25 cellular contexts compared by ENCODE assay signal in genomic region chr3:10946526-10946925, GRCh38. TPM values are rescaled to one million over a fixed set of nuclear protein-coding genes. Genes with fewer than 3 reads are reported as not detected.
DNase-seq lines count a peak whose midpoint lies in the region; FAIRE-seq and TF ChIP-seq lines count a peak whose summit lies in the region.
"Had no signal": no experiment of that assay in that cellular context is flagged by ENCODE, and none has a peak within 500 bp of the region (broad histone marks: within the 10 kb centered on the region; RNA-seq: fewer than 3 reads in every experiment).

No MANE protein-coding gene starts in this region.

- H3K27ac ChIP-seq in RWPE1: peak overlapping the region; percentile 52
- no peak overlapping the region for H3K27ac ChIP-seq in spleen
- H3K27ac ChIP-seq in sigmoid colon: no peak overlapping the region
- H3K27ac ChIP-seq: A549; BLaER1 treated with 17β-estradiol and CSF1 and Interleukin-3, amounts not matched to agents 10 nM and 100 nM; HL-60; SK-N-MC had no signal

- no peaks in the 10 kb centered on the region for H3K27me3 ChIP-seq in bronchial epithelial cell (ENCODE audit: control insufficient read depth, insufficient read depth, low read length)
- H3K27me3 ChIP-seq in spleen (replicated peaks in 1 of 7): peaks cover 0 to 55% (median 0%) of the 10 kb centered on the region in 7 donors
- no peaks in the 10 kb centered on the region for H3K27me3 ChIP-seq in sigmoid colon
- H3K27me3 ChIP-seq: BLaER1 treated with 17β-estradiol and CSF1 and Interleukin-3, amounts not matched to agents 10 nM and 100 nM had no signal

- H3K4me1 Mint-ChIP-seq in glutamatergic neuron (ENCODE audit: low read depth, unreplicated experiment): no peaks in the 10 kb centered on the region

- intact Hi-C loops in spleen (cut with DNase I; ENCODE audit: low total_unique reads): loop anchor here (5.0 to 10.0 kb wide), 2 partner anchors 111 to 192 kb away; no protein-coding TSS in a partner anchor
- intact Hi-C loops in sigmoid colon (cut with DNase I): loop anchor here (10.0 kb wide), 1 partner anchor 388 kb away; no protein-coding TSS in a partner anchor

- H3K36me3 ChIP-seq in bronchial epithelial cell (ENCODE audit: control insufficient read depth, insufficient read depth, low read length) (no peaks in the 10 kb centered on the region), spleen (no peaks in the 10 kb centered on the region), sigmoid colon (no peaks in the 10 kb centered on the region)
- H3K36me3 ChIP-seq: BLaER1 treated with 17β-estradiol and CSF1 and Interleukin-3, amounts not matched to agents 10 nM and 100 nM; HAP-1 had no signal

- H3K4me1 ChIP-seq in spleen (no peaks in the 10 kb centered on the region), sigmoid colon (no peaks in the 10 kb centered on the region)
- H3K4me1 ChIP-seq: A549, HAP-1 had no signal

- TF ChIP-seq POLR2A in spleen (IDR thresholded peaks at IDR 0.05) (no peak), sigmoid colon (IDR thresholded peaks at IDR 0.05) (no peak)

- TF ChIP-seq CTCF in RWPE1 (conservative IDR thresholded peaks at IDR 0.05; ENCODE audit: low read depth) (no peak), bronchial epithelial cell (IDR thresholded peaks at IDR 0.05; ENCODE audit: insufficient read depth, low read length, severe bottlenecking) (no peak), glutamatergic neuron (IDR thresholded peaks at IDR 0.05; ENCODE audit: partially characterized antibody, unreplicated experiment) (no peak), spleen (IDR thresholded peaks at IDR 0.05 in 8 of 11, conservative IDR thresholded peaks at IDR 0.05 in 3 of 11) (no peak), sigmoid colon (IDR thresholded peaks at IDR 0.05) (no peak), D721Med (IDR thresholded peaks at IDR 0.05; ENCODE audit: insufficient read depth, missing control alignments) (no peak), GM10248 (IDR thresholded peaks at IDR 0.05; ENCODE audit: control extremely low read depth, extremely low read depth, low read depth, missing control alignments) (no peak)

- no peak for TF ChIP-seq EP300 in sigmoid colon (IDR thresholded peaks at IDR 0.05)

- 74 to 84% (median 75%) methylated on average over 8 of the region's 8 CpGs for WGBS in spleen, 5 donors
- 40 to 75% methylated on average over 8 of the region's 8 CpGs for WGBS in sigmoid colon, 2 donors

- no peaks in the 10 kb centered on the region for H3K9me3 Mint-ChIP-seq in glutamatergic neuron (ENCODE audit: unreplicated experiment)
- H3K9me3 Mint-ChIP-seq: HFFc6 had no signal

- H3K27ac Mint-ChIP-seq in glutamatergic neuron (ENCODE audit: unreplicated experiment): no peak overlapping the region
- H3K27ac Mint-ChIP-seq: CD4-positive, alpha-beta T cell; HFFc6 had no signal

- H3K27me3 Mint-ChIP-seq in glutamatergic neuron (ENCODE audit: unreplicated experiment): peaks cover 2% of the 10 kb centered on the region

- peaks cover 0 to 8% (median 5%) of the 10 kb centered on the region in 8 donors for H3K9me3 ChIP-seq in spleen
- H3K9me3 ChIP-seq in sigmoid colon: no peaks in the 10 kb centered on the region

- DNase-seq in RWPE1 (ENCODE audit: low spot score): no peak
- DNase-seq in bronchial epithelial cell (ENCODE audit: low read depth): peak; percentile 31
- DNase-seq in glutamatergic neuron: peak; percentile 2
- peak; percentile 20 for DNase-seq in spleen
- no peak for DNase-seq in sigmoid colon
- DNase-seq in D721Med (ENCODE audit: insufficient read length, low spot score): no peak
- no peak for DNase-seq in GM10248 (ENCODE audit: extremely low spot score)
- DNase-seq: AML-193; CD4-positive, alpha-beta T cell; DMS53; GOT3; HFFc6; NCI-H1092; NCI-H1417 treated with DMSO at 0.1 percent for 48 hours; NCI-H1694 treated with DMSO at 0.1 percent for 48 hours; NCI-H2081; NCI-H69; SIG-M5 had no signal

- no peaks in the 10 kb centered on the region for H3K36me3 Mint-ChIP-seq in glutamatergic neuron (ENCODE audit: unreplicated experiment)

- CTCF ChIA-PET in RWPE1 (lab: Yijun Ruan, JAX): no interaction called here
- CTCF ChIA-PET in GM10248 (lab: Yijun Ruan, JAX): interaction anchor here (0.7 to 4.1 kb wide), 18 partner anchors 7 to 388 kb away, joined by 3 to 24 read pairs (median 4); no protein-coding TSS in a partner anchor

- POLR2A ChIA-PET in RWPE1 (lab: Yijun Ruan, JAX; ENCODE audit: low non-redundant PET): no interaction called here
- POLR2A ChIA-PET in GM10248 (lab: Yijun Ruan, JAX): no interaction called here

- no peak for FAIRE-seq in bronchial epithelial cell (lab: Jason Lieb, UNC)
- FAIRE-seq in D721Med (lab: Jason Lieb, UNC): no peak
- FAIRE-seq: A549 had no signal

- H3K4me3 ChIP-seq in bronchial epithelial cell (ENCODE audit: low read depth, low read length) (no peak overlapping the region), spleen (no peak overlapping the region), sigmoid colon (no peak overlapping the region)
- H3K4me3 ChIP-seq: A549; BLaER1 treated with 17β-estradiol and CSF1 and Interleukin-3, amounts not matched to agents 10 nM and 100 nM; HAP-1; SK-N-MC had no signal

- H3K4me3 Mint-ChIP-seq in glutamatergic neuron (ENCODE audit: unreplicated experiment): no peak overlapping the region
- H3K4me3 Mint-ChIP-seq: CD4-positive, alpha-beta T cell; HFFc6 had no signal

RNA-seq across cellular contexts. Expression of gene SLC6A1, which starts 46.0 kb away (rescaled TPM):
- total RNA-seq in bronchial epithelial cell (not detected in 2 replicates), glutamatergic neuron (ENCODE audit: unreplicated experiment) (0.15 TPM), spleen (1 to 10 TPM in 5 of 7 donors, under 1 TPM in 2; 0.20 to 3.0 (median 1.2) TPM), sigmoid colon (1 to 10 TPM in 1 of 4 donors, under 1 TPM in 3; 0.16 to 1.4 (median 0.32) TPM)
- polyA plus RNA-seq in spleen (under 1 TPM; 0.11 to 0.45 (median 0.13) TPM), sigmoid colon (under 1 TPM in 2 of 3 donors, not detected in 1; under 0.01 to 0.31 TPM)
- total RNA-seq: CD4-positive, alpha-beta T cell; G401; HFFc6; NCI-H460 had no signal
- polyA plus RNA-seq: A549 had no signal

Comparison
In these comparisons a context has a peak if more than half of its experiments do, and no peak if none do; other contexts are left out.
1. DNase-seq: peak in bronchial epithelial cell (single experiment), glutamatergic neuron (single experiment) and spleen (single experiment); none in RWPE1 (single experiment), sigmoid colon (single experiment), D721Med (single experiment) and GM10248 (single experiment).